8 cellular contexts compared by ENCODE assay signal in the genomic region with DNA sequence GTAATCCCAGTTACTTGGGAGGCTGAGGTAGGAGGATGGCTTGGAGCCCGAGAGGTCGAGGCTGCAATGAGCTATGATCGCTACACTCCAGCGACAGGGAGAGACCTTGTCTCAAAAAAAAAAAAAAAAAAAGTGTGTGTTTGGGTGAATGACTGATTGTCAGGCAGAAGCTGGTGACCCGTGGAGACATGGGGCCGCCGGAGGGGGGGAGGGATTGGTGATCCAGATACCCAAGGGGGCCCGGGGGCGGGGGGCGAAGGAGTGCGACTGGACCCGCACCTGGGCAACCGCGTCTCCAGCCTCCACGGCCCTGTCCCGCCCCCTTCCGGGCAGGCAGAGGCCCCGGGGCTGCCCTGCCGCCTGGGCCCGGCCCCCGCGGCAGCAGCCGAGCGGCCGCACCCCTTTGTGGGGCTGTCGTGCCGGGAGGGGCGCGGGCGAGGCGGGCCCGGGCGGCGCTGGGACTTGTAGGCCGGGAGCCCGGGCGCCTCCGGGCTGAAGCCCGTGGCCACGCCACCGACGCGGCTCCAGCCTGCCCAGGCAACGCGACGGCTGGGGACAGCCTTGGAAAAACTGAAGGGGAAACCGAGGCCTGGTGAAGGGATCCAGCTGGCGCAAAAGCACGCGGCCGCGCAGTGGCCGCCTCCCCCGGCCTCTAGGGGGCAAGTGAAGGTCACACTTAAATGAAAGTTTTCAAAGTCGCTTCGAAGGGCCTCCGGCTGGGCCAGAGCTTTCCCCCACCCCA. TPM values are rescaled to one million over a fixed set of nuclear protein-coding genes. Genes with fewer than 3 reads are reported as not detected.
DNase-seq lines count a peak whose midpoint lies in the region; ATAC-seq and TF ChIP-seq lines count a peak whose summit lies in the region.

No MANE protein-coding gene starts in this region.

- TF ChIP-seq CTCF in astrocyte of the cerebellum (IDR thresholded peaks at IDR 0.05; ENCODE audit: low read depth, low read length, missing control alignments), result peak; percentile 36

- no peak overlapping the region for H3K4me3 ChIP-seq in astrocyte of the cerebellum (ENCODE audit: low read depth, low read length)

- DNase-seq in G401 (ENCODE audit: low spot score), result peak; percentile 64
- DNase-seq in SKM-1 (lab: John Stamatoyannopoulos, UW; ENCODE audit: unreplicated experiment), result peak; percentile 47
- no peak for DNase-seq in astrocyte of the cerebellum (ENCODE audit: low read depth)
- DNase-seq in hypothalamus (lab: John Stamatoyannopoulos, UW), result peak in 35 of 51 donors; percentile 27 to 79 (median 60)
- peak; percentile 88 for DNase-seq in sciatic nerve (ENCODE audit: low spot score)
- DNase-seq in dedifferentiated amniotic fluid mesenchymal stem cell (ENCODE audit: extremely low spot score), result no peak

- in situ Hi-C loops in G401 (cut with HindIII; ENCODE audit: low sequenced_read_pairs) (no loop called here), astrocyte of the cerebellum (cut with HindIII; ENCODE audit: low sequenced_read_pairs) (no loop called here)

- ATAC-seq in HG03159 (IDR thresholded peaks at IDR 0.05; ENCODE audit: unreplicated experiment) (peak; percentile 22), sciatic nerve (peak; percentile 81), HG03457 (IDR thresholded peaks at IDR 0.05; ENCODE audit: unreplicated experiment) (no peak)

- intact Hi-C loops in sciatic nerve (cut with DNase I), result no loop called here

RNA-seq across cellular contexts. Expression of a gene that starts 2.1 kb away (rescaled TPM):
- 74.9 and 101 TPM in 2 replicates for total RNA-seq in G401 (2014; rRNA removed; shearing (Covaris generic))
- total RNA-seq in sciatic nerve, result 28.1 TPM

RNA-seq across cellular contexts. Expression of a gene that starts 38.1 kb away (rescaled TPM):
- total RNA-seq in G401 (2014; rRNA removed; shearing (Covaris generic)), result 77.4 and 81.3 TPM in 2 replicates
- total RNA-seq in sciatic nerve, result 17.5 TPM

RNA-seq across cellular contexts. Expression of a gene that starts 59.5 kb away (rescaled TPM):
- not detected in 2 replicates for total RNA-seq in G401 (2014; rRNA removed; shearing (Covaris generic))
- not detected for total RNA-seq in sciatic nerve

Comparison
In these comparisons a context has a peak if more than half of its experiments do, and no peak if none do; other contexts are left out.
1. DNase-seq: peak in G401 (single experiment), SKM-1 (single experiment), hypothalamus (35 of 51) and sciatic nerve (single experiment); none in astrocyte of the cerebellum (single experiment) and dedifferentiated amniotic fluid mesenchymal stem cell (single experiment).